1 cellular context compared by ENCODE assay signal in the genomic region with DNA sequence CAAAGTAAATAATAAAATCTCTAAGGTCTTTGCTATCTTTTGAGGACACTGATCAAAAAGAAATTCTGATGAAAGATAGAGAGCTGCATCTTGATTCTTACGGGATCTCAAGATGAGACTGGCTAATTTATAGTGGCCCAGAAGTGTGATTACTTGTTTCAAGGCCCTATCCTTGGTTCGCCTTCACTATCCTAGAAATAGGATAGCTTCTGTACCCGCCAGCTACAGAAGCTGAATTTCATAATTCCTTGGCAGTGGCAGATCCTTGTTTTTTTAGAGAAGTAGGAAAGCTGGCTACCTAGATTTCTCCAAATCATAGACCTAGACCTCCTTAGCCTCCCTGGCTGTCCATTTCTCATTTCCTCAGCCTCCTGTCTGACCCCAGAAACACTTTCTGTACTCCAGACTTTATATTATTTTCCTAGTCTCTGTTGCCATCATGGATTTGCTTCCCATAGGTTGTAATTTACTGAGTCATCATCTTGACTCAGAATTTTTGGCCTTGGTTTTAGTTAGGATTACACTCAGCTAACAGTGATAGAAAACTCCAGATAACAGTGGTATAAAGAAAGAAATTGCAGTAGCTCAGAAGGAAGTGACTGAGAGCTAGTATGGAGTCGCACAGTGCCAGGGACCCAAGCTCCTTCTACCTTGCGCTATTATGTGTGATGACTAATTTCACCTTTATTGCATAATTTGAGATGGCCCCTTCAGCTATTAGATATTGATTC.
A peak's percentile ranks its signal among the peaks of the same experiment; 100 is the strongest.
TF ChIP-seq lines count a peak whose summit lies in the region.

No MANE protein-coding gene starts in this region.

TF ChIP-seq in endothelial cell of umbilical vein, 7 proteins besides CTCF, POLR2A, EP300 and RAD21:
- TF ChIP-seq EZH2 (IDR thresholded peaks at IDR 0.05; ENCODE audit: borderline replicate concordance, low read depth, low read length, severe bottlenecking): no peak
- TF ChIP-seq JUN (IDR thresholded peaks at IDR 0.05; ENCODE audit: borderline replicate concordance, insufficient read depth, insufficient read length, low read depth): peak; percentile 21
- peak; percentile 72 for TF ChIP-seq FOS (IDR thresholded peaks at IDR 0.05; ENCODE audit: borderline replicate concordance, insufficient read depth, low read length)
- TF ChIP-seq, protein P1, sequence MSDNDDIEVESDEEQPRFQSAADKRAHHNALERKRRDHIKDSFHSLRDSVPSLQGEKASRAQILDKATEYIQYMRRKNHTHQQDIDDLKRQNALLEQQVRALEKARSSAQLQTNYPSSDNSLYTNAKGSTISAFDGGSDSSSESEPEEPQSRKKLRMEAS (IDR thresholded peaks at IDR 0.05; ENCODE audit: insufficient read depth, insufficient read length): no peak
- TF ChIP-seq GATA2 (IDR thresholded peaks at IDR 0.05; ENCODE audit: insufficient read depth, insufficient read length, low read depth, low read length): peak; percentile 50
- no peak for TF ChIP-seq POLR2AphosphoS5 (IDR thresholded peaks at IDR 0.05; ENCODE audit: insufficient read depth, low read depth, low read length)
- no peak for TF ChIP-seq MYC (IDR thresholded peaks at IDR 0.05; ENCODE audit: low read depth, low read length)
TF ChIP-seq in endothelial cell of umbilical vein: peak in this region for 3.
